Comparison of ENCODE assay signal across 8 cellular contexts in genomic region chr20:6006603-6006949, GRCh38. TPM values are rescaled to one million over a fixed set of nuclear protein-coding genes. Genes with fewer than 3 reads are reported as not detected.
DNase-seq lines count a peak whose midpoint lies in the region; ATAC-seq and TF ChIP-seq lines count a peak whose summit lies in the region.

No MANE protein-coding gene starts in this region.

- peak overlapping the region; percentile 77 for H3K27ac ChIP-seq in brain microvascular endothelial cell

- H3K4me1 ChIP-seq in mononuclear cell (ENCODE audit: insufficient read depth, low read length), result peaks cover 45% of the 10 kb centered on the region

- H3K36me3 ChIP-seq in brain microvascular endothelial cell (replicated peaks), result peaks cover 17% of the 10 kb centered on the region

- DNase-seq in AG09309 (ENCODE audit: low read depth) (no peak), HT-29 (ENCODE audit: low spot score) (peak; percentile 32), brain microvascular endothelial cell (no peak), NCI-H2029 (lab: John Stamatoyannopoulos, UW) (no peak)
- no peak for DNase-seq in stimulated activated CD4-positive, alpha-beta T cell treated with anti-CD3 and anti-CD28 coated beads, Interleukin-2, amount 100 ng/mL, for 24 hours
- no peak for DNase-seq in stimulated activated naive CD4-positive, alpha-beta T cell treated with Interleukin-2 at 50 U/mL for 16 hours (lab: John Stamatoyannopoulos, UW)

- TF ChIP-seq CTCF in AG09309 (IDR thresholded peaks at IDR 0.05; ENCODE audit: control insufficient read depth, insufficient read depth, low read depth, low read length, missing control alignments) (no peak), brain microvascular endothelial cell (IDR thresholded peaks at IDR 0.05; ENCODE audit: low read depth, low read length, missing control alignments) (no peak)

- ATAC-seq in GM19324 (IDR thresholded peaks at IDR 0.05; ENCODE audit: low FRiP score, unreplicated experiment), result no peak

- in situ Hi-C loops in brain microvascular endothelial cell (cut with HindIII; ENCODE audit: low pct_ligation_motif_present, low sequenced_read_pairs), result no loop called here

- H3K27me3 ChIP-seq in brain microvascular endothelial cell (replicated peaks) (no peaks in the 10 kb centered on the region), mononuclear cell (ENCODE audit: insufficient read depth, low read length) (no peaks in the 10 kb centered on the region)

- H3K9me3 ChIP-seq in mononuclear cell (ENCODE audit: low read depth, low read length), result no peaks in the 10 kb centered on the region

- H3K4me3 ChIP-seq in AG09309 (ENCODE audit: control insufficient read depth, low read depth, low read length), result peak overlapping the region; percentile 73
- H3K4me3 ChIP-seq in brain microvascular endothelial cell (ENCODE audit: low read depth, low read length), result peak overlapping the region; percentile 75
- peak overlapping the region; percentile 95 for H3K4me3 ChIP-seq in mononuclear cell (ENCODE audit: low read length)

RNA-seq across cellular contexts. Expression of gene CRLS1, which starts 0.7 kb away (rescaled TPM):
- total RNA-seq in HT-29 (2014; rRNA removed; shearing (Covaris generic)), result 39.5 and 48.0 TPM in 2 replicates
- 10.1 TPM for total RNA-seq in mononuclear cell

RNA-seq across cellular contexts. Expression of gene LRRN4, which starts 47.3 kb away (rescaled TPM):
- 1.3 and 1.7 TPM in 2 replicates for total RNA-seq in HT-29 (2014; rRNA removed; shearing (Covaris generic))
- not detected for total RNA-seq in mononuclear cell

RNA-seq across cellular contexts. Expression of gene MCM8, which starts 56.1 kb away (rescaled TPM):
- 11.6 and 14.0 TPM in 2 replicates for total RNA-seq in HT-29 (2014; rRNA removed; shearing (Covaris generic))
- total RNA-seq in mononuclear cell, result 2.0 TPM

RNA-seq across cellular contexts. Expression of gene TRMT6, which starts 56.2 kb away (rescaled TPM):
- 15.5 and 17.8 TPM in 2 replicates for total RNA-seq in HT-29 (2014; rRNA removed; shearing (Covaris generic))
- total RNA-seq in mononuclear cell, result 5.2 TPM
